ENCODE assay signal across 8 cellular contexts in genomic region chr3:179449621-179450020, GRCh38. TPM values are rescaled to one million over a fixed set of nuclear protein-coding genes. Genes with fewer than 3 reads are reported as not detected.
A peak's percentile ranks its signal among the peaks of the same experiment; 100 is the strongest.
DNase-seq lines count a peak whose midpoint lies in the region; ATAC-seq and TF ChIP-seq lines count a peak whose summit lies in the region.

No MANE protein-coding gene starts in this region.

- no peak overlapping the region for H3K27ac Mint-ChIP-seq in activated CD8-positive, alpha-beta T cell treated with anti-CD3 and anti-CD28 coated beads, Interleukin-2, amount 10 ng/mL, durations not matched to agents 7 days and 5 days
- no peak overlapping the region for H3K27ac Mint-ChIP-seq in activated CD8-positive, alpha-beta T cell treated with anti-CD3 and anti-CD28 coated beads for 36 hours

- H3K4me1 ChIP-seq in ascending aorta (peaks cover 0 to 28% of the 10 kb centered on the region in 2 donors), left lung (peaks cover 13 to 54% of the 10 kb centered on the region in 2 donors), thoracic aorta (ENCODE audit: control insufficient read depth in 1 of 2, low read depth in 2 of 2) (peaks cover 21 to 46% of the 10 kb centered on the region in 2 donors)

- intact Hi-C loops in activated CD8-positive, alpha-beta T cell treated with anti-CD3 and anti-CD28 coated beads for 36 hours (cut with micrococcal nuclease) = no loop called here
- intact Hi-C loops in ascending aorta (cut with DNase I) (loop anchor here (2.0 to 10.0 kb wide), 6 partner anchors 29 to 377 kb away; partner anchors contain the start of genes MFN1, MRPL47, NDUFB5 and PIK3CA), left lung (cut with DNase I) (no loop called here), posterior vena cava (cut with DNase I) (loop anchor here in 1 of 2 donors (10.0 kb wide), 1 partner anchor 115 kb away; the partner anchor contains the start of gene ACTL6A)

- no peaks in the 10 kb centered on the region for H3K9me3 Mint-ChIP-seq in activated CD8-positive, alpha-beta T cell treated with anti-CD3 and anti-CD28 coated beads, Interleukin-2, amount 10 ng/mL, durations not matched to agents 7 days and 5 days (ENCODE audit: insufficient read depth)
- H3K9me3 Mint-ChIP-seq in activated CD8-positive, alpha-beta T cell treated with anti-CD3 and anti-CD28 coated beads for 36 hours = no peaks in the 10 kb centered on the region

- H3K36me3 Mint-ChIP-seq in activated CD8-positive, alpha-beta T cell treated with anti-CD3 and anti-CD28 coated beads, Interleukin-2, amount 10 ng/mL, durations not matched to agents 7 days and 5 days (ENCODE audit: low read depth) = peaks cover 2% of the 10 kb centered on the region
- peaks cover 2% of the 10 kb centered on the region for H3K36me3 Mint-ChIP-seq in activated CD8-positive, alpha-beta T cell treated with anti-CD3 and anti-CD28 coated beads for 36 hours (ENCODE audit: low read depth)

- H3K36me3 ChIP-seq in ascending aorta (no peaks in the 10 kb centered on the region), left lung (no peaks in the 10 kb centered on the region), thoracic aorta (no peaks in the 10 kb centered on the region)

- H3K4me1 Mint-ChIP-seq in activated CD8-positive, alpha-beta T cell treated with anti-CD3 and anti-CD28 coated beads, Interleukin-2, amount 10 ng/mL, durations not matched to agents 7 days and 5 days (ENCODE audit: low read depth) = peaks cover 22% of the 10 kb centered on the region
- peaks cover 8% of the 10 kb centered on the region for H3K4me1 Mint-ChIP-seq in activated CD8-positive, alpha-beta T cell treated with anti-CD3 and anti-CD28 coated beads for 36 hours (ENCODE audit: low read depth)

- H3K27me3 ChIP-seq in ascending aorta (no peaks in the 10 kb centered on the region), left lung (no peaks in the 10 kb centered on the region), thoracic aorta (replicated peaks; ENCODE audit: insufficient read depth) (no peaks in the 10 kb centered on the region)

- H3K4me3 ChIP-seq in ascending aorta (peak overlapping the region; percentile 85 to 98), left lung (peak overlapping the region; percentile 56 to 82), thoracic aorta (peak overlapping the region; percentile 77)

- CTCF ChIA-PET in activated CD8-positive, alpha-beta T cell treated with anti-CD3 and anti-CD28 coated beads, Interleukin-2, amount 10 ng/mL, durations not matched to agents 7 days and 5 days (lab: Charles Lee) = interaction anchor here (0.6 kb wide), 1 partner anchor 387 kb away, joined by 3 read pairs; no protein-coding TSS in a partner anchor
- CTCF ChIA-PET in activated CD8-positive, alpha-beta T cell treated with anti-CD3 and anti-CD28 coated beads for 36 hours (lab: Charles Lee) = no interaction called here

- H3K27ac ChIP-seq in ascending aorta (peak overlapping the region; percentile 88 to 99), left lung (peak overlapping the region; percentile 96 to 98), thoracic aorta (peak overlapping the region; percentile 84 to 90)

- POLR2A ChIA-PET in activated CD8-positive, alpha-beta T cell treated with anti-CD3 and anti-CD28 coated beads, Interleukin-2, amount 10 ng/mL, durations not matched to agents 7 days and 5 days (lab: Charles Lee) = no interaction called here
- POLR2A ChIA-PET in activated CD8-positive, alpha-beta T cell treated with anti-CD3 and anti-CD28 coated beads for 36 hours (lab: Charles Lee) = no interaction called here

- peaks cover 52% of the 10 kb centered on the region for H3K27me3 Mint-ChIP-seq in activated CD8-positive, alpha-beta T cell treated with anti-CD3 and anti-CD28 coated beads, Interleukin-2, amount 10 ng/mL, durations not matched to agents 7 days and 5 days (ENCODE audit: low read depth)
- H3K27me3 Mint-ChIP-seq in activated CD8-positive, alpha-beta T cell treated with anti-CD3 and anti-CD28 coated beads for 36 hours = peaks cover 55% of the 10 kb centered on the region

- DNase-seq in activated CD8-positive, alpha-beta T cell treated with anti-CD3 and anti-CD28 coated beads, Interleukin-2, amount 10 ng/mL, durations not matched to agents 7 days and 5 days = no peak
- DNase-seq in activated CD8-positive, alpha-beta T cell treated with anti-CD3 and anti-CD28 coated beads for 36 hours = no peak
- DNase-seq in ascending aorta (ENCODE audit: low spot score in 2 of 2) (no peak), left lung (no peak), thoracic aorta (ENCODE audit: low spot score) (no peak), NCI-H345 (lab: John Stamatoyannopoulos, UW) (no peak), posterior vena cava (ENCODE audit: low spot score) (no peak)
- DNase-seq in activated effector memory CD4-positive, alpha-beta T cell treated with Interleukin-2 at 50 U/mL for 16 hours = no peak

- no peaks in the 10 kb centered on the region for H3K9me3 ChIP-seq in ascending aorta
- H3K9me3 ChIP-seq in left lung = no peaks in the 10 kb centered on the region
- H3K9me3 ChIP-seq in thoracic aorta = no peaks in the 10 kb centered on the region

- peak overlapping the region; percentile 85 for H3K4me3 Mint-ChIP-seq in activated CD8-positive, alpha-beta T cell treated with anti-CD3 and anti-CD28 coated beads, Interleukin-2, amount 10 ng/mL, durations not matched to agents 7 days and 5 days
- no peak overlapping the region for H3K4me3 Mint-ChIP-seq in activated CD8-positive, alpha-beta T cell treated with anti-CD3 and anti-CD28 coated beads for 36 hours

- ATAC-seq in activated CD8-positive, alpha-beta T cell treated with anti-CD3 and anti-CD28 coated beads, Interleukin-2, amount 10 ng/mL, durations not matched to agents 7 days and 5 days = no peak
- ATAC-seq in activated CD8-positive, alpha-beta T cell treated with anti-CD3 and anti-CD28 coated beads for 36 hours = no peak
- ATAC-seq in left lung (no peak), thoracic aorta (ENCODE audit: insufficient number of reproducible peaks, low FRiP score, low read depth) (no peak)

- no peak for TF ChIP-seq CTCF in activated CD8-positive, alpha-beta T cell treated with anti-CD3 and anti-CD28 coated beads for 36 hours (IDR thresholded peaks at IDR 0.05)
- TF ChIP-seq CTCF in ascending aorta (IDR thresholded peaks at IDR 0.05) (no peak), left lung (IDR thresholded peaks at IDR 0.05) (no peak), thoracic aorta (IDR thresholded peaks at IDR 0.05) (no peak)

RNA-seq across cellular contexts. Expression of gene GNB4, which starts 1.6 kb away (rescaled TPM):
- 10 to 100 TPM in 1 of 2 experiments, 1 to 10 TPM in 1; 6.7 to 10.3 TPM for total RNA-seq in activated CD8-positive, alpha-beta T cell treated with anti-CD3 and anti-CD28 coated beads, Interleukin-2, amount 10 ng/mL, durations not matched to agents 7 days and 5 days
- total RNA-seq in activated CD8-positive, alpha-beta T cell treated with anti-CD3 and anti-CD28 coated beads for 36 hours = 1 to 10 TPM; 1.1 to 1.3 TPM
- total RNA-seq in ascending aorta = 25.3 TPM
- total RNA-seq in left lung = 10 to 100 TPM; 40.1 to 53.0 TPM
- 10 to 100 TPM; 66.2 to 66.7 TPM for total RNA-seq in thoracic aorta
- 10 to 100 TPM; 59.0 to 66.6 TPM for total RNA-seq in posterior vena cava
